In the genomic region with DNA sequence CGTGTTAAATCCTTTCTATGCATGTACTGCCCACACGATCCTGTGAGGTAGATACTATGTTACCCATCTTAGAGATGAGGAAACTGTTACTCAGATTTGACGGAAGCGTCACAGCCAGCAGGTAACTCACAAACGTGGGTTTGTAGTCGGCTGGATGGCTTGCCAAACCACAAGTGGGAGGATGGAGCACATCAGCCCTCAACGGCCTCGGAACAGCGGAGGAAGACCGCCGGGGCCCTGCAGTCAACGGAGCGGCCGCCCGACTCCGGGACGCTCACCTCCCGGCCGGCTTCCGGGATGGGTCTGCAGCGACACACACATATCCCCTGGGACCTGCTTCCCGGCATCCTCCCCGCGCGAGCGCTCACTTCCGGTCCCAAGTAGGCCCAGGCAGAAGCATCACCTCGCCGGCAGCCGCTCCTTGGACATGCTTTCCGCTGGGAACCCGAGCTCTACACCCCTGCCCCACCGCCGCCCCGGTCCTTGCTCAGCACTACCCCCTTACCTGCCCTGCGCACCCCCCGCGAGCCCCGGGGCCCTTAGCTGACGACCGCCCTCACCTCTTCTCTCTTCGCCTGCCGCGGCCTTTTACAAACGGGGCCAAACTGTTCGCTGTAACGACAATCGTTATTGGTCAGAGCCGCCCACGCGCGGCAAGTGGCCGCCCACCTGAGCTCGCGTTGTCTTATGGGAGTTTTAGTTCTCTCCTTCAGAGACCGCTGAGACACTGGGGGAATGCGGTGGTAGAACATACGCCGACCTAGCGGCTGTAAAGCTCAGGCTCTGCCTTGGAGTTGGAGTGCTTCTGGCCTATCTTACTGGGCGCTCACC, we compare ENCODE assay signal across 1 cellular context.
TF ChIP-seq lines count a peak whose summit lies in the region.

A gene (minus strand): TSS at position 607 of the 831 bp plus-strand sequence. CDS start 9,034 bp downstream, outside the sequence.

TF ChIP-seq in HepG2, 621 proteins besides CTCF, POLR2A, EP300 and RAD21 (continued from another document and continues in another):
- TF ChIP-seq, protein P1, sequence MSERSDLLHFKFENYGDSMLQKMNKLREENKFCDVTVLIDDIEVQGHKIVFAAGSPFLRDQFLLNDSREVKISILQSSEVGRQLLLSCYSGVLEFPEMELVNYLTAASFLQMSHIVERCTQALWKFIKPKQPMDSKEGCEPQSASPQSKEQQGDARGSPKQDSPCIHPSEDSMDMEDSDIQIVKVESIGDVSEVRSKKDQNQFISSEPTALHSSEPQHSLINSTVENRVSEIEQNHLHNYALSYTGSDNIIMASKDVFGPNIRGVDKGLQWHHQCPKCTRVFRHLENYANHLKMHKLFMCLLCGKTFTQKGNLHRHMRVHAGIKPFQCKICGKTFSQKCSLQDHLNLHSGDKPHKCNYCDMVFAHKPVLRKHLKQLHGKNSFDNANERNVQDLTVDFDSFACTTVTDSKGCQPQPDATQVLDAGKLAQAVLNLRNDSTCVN (CRISPR knock-in tag; IDR thresholded peaks at IDR 0.05; ENCODE audit: borderline replicate concordance) = peak; percentile 63; the same call in 1 of the 2 replicates
- TF ChIP-seq ARNTL (CRISPR knock-in tag; IDR thresholded peaks at IDR 0.05) (no peak; the same call in none of the 2 replicates), ELF3 (CRISPR knock-in tag; IDR thresholded peaks at IDR 0.05) (peak; percentile 93), MIXL1 (CRISPR knock-in tag; IDR thresholded peaks at IDR 0.05) (0 out of 2 replicates have a peak, but pooled peaks have one; percentile 28), ZNF75D (CRISPR knock-in tag; IDR thresholded peaks at IDR 0.05; ENCODE audit: borderline replicate concordance) (no peak), ZNF225 (CRISPR knock-in tag; IDR thresholded peaks at IDR 0.05) (peak; percentile 96), ZNF333 (CRISPR knock-in tag; IDR thresholded peaks at IDR 0.05; ENCODE audit: borderline replicate concordance) (peak; percentile 91; the same call in 1 of the 2 replicates), ZNF839 (CRISPR knock-in tag; IDR thresholded peaks at IDR 0.05; ENCODE audit: borderline replicate concordance) (peak; percentile 94; the same call in 1 of the 2 replicates), NFRKB (IDR thresholded peaks at IDR 0.05) (no peak), TARDBP (CRISPR knock-in tag; IDR thresholded peaks at IDR 0.05) (peak; percentile 21; the same call in 1 of the 2 replicates), NFYB (CRISPR knock-in tag; IDR thresholded peaks at IDR 0.05) (peak; percentile 93), ETV6 (CRISPR knock-in tag; conservative IDR thresholded peaks at IDR 0.05) (peak; percentile 85; the same call in 1 of the 2 replicates), SETDB1 (CRISPR knock-in tag; IDR thresholded peaks at IDR 0.05; ENCODE audit: borderline replicate concordance) (no peak), TEAD2 (CRISPR knock-in tag; IDR thresholded peaks at IDR 0.05) (no peak), KDM6A (CRISPR knock-in tag; IDR thresholded peaks at IDR 0.05; ENCODE audit: low read depth) (no peak), THYN1 (CRISPR knock-in tag; IDR thresholded peaks at IDR 0.05; ENCODE audit: borderline replicate concordance, low read depth) (no peak), NFATC3 (CRISPR knock-in tag; IDR thresholded peaks at IDR 0.05) (peak; percentile 75; the same call in 1 of the 2 replicates), NONO (IDR thresholded peaks at IDR 0.05) (no peak), NONO (CRISPR knock-in tag; conservative IDR thresholded peaks at IDR 0.05) (peak; percentile 91), ELF4 (CRISPR knock-in tag; IDR thresholded peaks at IDR 0.05; ENCODE audit: borderline replicate concordance) (peak; percentile 99), ZNF251 (CRISPR knock-in tag; IDR thresholded peaks at IDR 0.05) (peak; percentile 52; the same call in 1 of the 2 replicates), FOXK1 (CRISPR knock-in tag; IDR thresholded peaks at IDR 0.05; ENCODE audit: borderline replicate concordance, low read depth) (peak; percentile 71), ZNF264 (CRISPR knock-in tag; IDR thresholded peaks at IDR 0.05) (peak; percentile 31; the same call in 1 of the 2 replicates), FOXJ3 (CRISPR knock-in tag; IDR thresholded peaks at IDR 0.05; ENCODE audit: borderline replicate concordance) (no peak; the same call in 1 of the 2 replicates), GABPB1 (CRISPR knock-in tag; IDR thresholded peaks at IDR 0.05) (peak; percentile 99), KDM2A (CRISPR knock-in tag; IDR thresholded peaks at IDR 0.05; ENCODE audit: borderline replicate concordance, low read depth) (peak; percentile 97), CCDC6 (CRISPR knock-in tag; IDR thresholded peaks at IDR 0.05) (peak; percentile 76; the same call in 1 of the 2 replicates), ZNF17 (CRISPR knock-in tag; IDR thresholded peaks at IDR 0.05) (no peak), ESRRA (CRISPR knock-in tag; IDR thresholded peaks at IDR 0.05; ENCODE audit: low read depth) (peak; percentile 30; the same call in 1 of the 2 replicates), MIER3 (CRISPR knock-in tag; IDR thresholded peaks at IDR 0.05; ENCODE audit: borderline replicate concordance) (peak; percentile 82), ZNF136 (CRISPR knock-in tag; IDR thresholded peaks at IDR 0.05; ENCODE audit: low read depth) (peak; percentile 92; the same call in 1 of the 2 replicates), FOSL2 (CRISPR knock-in tag; IDR thresholded peaks at IDR 0.05) (peak; percentile 57), TGIF2 (CRISPR knock-in tag; IDR thresholded peaks at IDR 0.05) (no peak), FOSL1 (CRISPR knock-in tag; IDR thresholded peaks at IDR 0.05; ENCODE audit: borderline replicate concordance) (no peak), ZMYM4 (CRISPR knock-in tag; IDR thresholded peaks at IDR 0.05) (peak; percentile 84), RXRA (CRISPR knock-in tag; IDR thresholded peaks at IDR 0.05) (peak; percentile 74), HDAC1 (CRISPR knock-in tag; IDR thresholded peaks at IDR 0.05) (peak; percentile 82)
- TF ChIP-seq, protein P2, sequence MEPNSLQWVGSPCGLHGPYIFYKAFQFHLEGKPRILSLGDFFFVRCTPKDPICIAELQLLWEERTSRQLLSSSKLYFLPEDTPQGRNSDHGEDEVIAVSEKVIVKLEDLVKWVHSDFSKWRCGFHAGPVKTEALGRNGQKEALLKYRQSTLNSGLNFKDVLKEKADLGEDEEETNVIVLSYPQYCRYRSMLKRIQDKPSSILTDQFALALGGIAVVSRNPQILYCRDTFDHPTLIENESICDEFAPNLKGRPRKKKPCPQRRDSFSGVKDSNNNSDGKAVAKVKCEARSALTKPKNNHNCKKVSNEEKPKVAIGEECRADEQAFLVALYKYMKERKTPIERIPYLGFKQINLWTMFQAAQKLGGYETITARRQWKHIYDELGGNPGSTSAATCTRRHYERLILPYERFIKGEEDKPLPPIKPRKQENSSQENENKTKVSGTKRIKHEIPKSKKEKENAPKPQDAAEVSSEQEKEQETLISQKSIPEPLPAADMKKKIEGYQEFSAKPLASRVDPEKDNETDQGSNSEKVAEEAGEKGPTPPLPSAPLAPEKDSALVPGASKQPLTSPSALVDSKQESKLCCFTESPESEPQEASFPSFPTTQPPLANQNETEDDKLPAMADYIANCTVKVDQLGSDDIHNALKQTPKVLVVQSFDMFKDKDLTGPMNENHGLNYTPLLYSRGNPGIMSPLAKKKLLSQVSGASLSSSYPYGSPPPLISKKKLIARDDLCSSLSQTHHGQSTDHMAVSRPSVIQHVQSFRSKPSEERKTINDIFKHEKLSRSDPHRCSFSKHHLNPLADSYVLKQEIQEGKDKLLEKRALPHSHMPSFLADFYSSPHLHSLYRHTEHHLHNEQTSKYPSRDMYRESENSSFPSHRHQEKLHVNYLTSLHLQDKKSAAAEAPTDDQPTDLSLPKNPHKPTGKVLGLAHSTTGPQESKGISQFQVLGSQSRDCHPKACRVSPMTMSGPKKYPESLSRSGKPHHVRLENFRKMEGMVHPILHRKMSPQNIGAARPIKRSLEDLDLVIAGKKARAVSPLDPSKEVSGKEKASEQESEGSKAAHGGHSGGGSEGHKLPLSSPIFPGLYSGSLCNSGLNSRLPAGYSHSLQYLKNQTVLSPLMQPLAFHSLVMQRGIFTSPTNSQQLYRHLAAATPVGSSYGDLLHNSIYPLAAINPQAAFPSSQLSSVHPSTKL (CRISPR knock-in tag; IDR thresholded peaks at IDR 0.05) = peak; percentile 61
- TF ChIP-seq, protein P3, sequence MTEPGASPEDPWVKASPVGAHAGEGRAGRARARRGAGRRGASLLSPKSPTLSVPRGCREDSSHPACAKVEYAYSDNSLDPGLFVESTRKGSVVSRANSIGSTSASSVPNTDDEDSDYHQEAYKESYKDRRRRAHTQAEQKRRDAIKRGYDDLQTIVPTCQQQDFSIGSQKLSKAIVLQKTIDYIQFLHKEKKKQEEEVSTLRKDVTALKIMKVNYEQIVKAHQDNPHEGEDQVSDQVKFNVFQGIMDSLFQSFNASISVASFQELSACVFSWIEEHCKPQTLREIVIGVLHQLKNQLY (CRISPR knock-in tag; IDR thresholded peaks at IDR 0.05) = peak; percentile 71
- TF ChIP-seq, protein P4, sequence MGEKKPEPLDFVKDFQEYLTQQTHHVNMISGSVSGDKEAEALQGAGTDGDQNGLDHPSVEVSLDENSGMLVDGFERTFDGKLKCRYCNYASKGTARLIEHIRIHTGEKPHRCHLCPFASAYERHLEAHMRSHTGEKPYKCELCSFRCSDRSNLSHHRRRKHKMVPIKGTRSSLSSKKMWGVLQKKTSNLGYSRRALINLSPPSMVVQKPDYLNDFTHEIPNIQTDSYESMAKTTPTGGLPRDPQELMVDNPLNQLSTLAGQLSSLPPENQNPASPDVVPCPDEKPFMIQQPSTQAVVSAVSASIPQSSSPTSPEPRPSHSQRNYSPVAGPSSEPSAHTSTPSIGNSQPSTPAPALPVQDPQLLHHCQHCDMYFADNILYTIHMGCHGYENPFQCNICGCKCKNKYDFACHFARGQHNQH (CRISPR knock-in tag; IDR thresholded peaks at IDR 0.05) = peak; percentile 71; the same call in 1 of the 2 replicates
- TF ChIP-seq, protein P5, sequence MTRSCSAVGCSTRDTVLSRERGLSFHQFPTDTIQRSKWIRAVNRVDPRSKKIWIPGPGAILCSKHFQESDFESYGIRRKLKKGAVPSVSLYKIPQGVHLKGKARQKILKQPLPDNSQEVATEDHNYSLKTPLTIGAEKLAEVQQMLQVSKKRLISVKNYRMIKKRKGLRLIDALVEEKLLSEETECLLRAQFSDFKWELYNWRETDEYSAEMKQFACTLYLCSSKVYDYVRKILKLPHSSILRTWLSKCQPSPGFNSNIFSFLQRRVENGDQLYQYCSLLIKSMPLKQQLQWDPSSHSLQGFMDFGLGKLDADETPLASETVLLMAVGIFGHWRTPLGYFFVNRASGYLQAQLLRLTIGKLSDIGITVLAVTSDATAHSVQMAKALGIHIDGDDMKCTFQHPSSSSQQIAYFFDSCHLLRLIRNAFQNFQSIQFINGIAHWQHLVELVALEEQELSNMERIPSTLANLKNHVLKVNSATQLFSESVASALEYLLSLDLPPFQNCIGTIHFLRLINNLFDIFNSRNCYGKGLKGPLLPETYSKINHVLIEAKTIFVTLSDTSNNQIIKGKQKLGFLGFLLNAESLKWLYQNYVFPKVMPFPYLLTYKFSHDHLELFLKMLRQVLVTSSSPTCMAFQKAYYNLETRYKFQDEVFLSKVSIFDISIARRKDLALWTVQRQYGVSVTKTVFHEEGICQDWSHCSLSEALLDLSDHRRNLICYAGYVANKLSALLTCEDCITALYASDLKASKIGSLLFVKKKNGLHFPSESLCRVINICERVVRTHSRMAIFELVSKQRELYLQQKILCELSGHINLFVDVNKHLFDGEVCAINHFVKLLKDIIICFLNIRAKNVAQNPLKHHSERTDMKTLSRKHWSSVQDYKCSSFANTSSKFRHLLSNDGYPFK (CRISPR knock-in tag; IDR thresholded peaks at IDR 0.05; ENCODE audit: borderline replicate concordance) = peak; percentile 96
- TF ChIP-seq, protein P6, sequence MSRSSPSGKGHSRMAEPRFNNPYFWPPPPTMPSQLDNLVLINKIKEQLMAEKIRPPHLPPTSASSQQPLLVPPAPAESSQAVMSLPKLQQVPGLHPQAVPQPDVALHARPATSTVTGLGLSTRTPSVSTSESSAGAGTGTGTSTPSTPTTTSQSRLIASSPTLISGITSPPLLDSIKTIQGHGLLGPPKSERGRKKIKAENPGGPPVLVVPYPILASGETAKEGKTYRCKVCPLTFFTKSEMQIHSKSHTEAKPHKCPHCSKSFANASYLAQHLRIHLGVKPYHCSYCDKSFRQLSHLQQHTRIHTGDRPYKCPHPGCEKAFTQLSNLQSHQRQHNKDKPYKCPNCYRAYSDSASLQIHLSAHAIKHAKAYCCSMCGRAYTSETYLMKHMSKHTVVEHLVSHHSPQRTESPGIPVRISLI (CRISPR knock-in tag; IDR thresholded peaks at IDR 0.05; ENCODE audit: borderline replicate concordance) = no peak
- TF ChIP-seq, protein P7, sequence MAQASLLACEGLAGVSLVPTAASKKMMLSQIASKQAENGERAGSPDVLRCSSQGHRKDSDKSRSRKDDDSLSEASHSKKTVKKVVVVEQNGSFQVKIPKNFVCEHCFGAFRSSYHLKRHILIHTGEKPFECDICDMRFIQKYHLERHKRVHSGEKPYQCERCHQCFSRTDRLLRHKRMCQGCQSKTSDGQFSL (CRISPR knock-in tag; IDR thresholded peaks at IDR 0.05) = peak; percentile 72; the same call in 1 of the 2 replicates
- TF ChIP-seq, protein P8, sequence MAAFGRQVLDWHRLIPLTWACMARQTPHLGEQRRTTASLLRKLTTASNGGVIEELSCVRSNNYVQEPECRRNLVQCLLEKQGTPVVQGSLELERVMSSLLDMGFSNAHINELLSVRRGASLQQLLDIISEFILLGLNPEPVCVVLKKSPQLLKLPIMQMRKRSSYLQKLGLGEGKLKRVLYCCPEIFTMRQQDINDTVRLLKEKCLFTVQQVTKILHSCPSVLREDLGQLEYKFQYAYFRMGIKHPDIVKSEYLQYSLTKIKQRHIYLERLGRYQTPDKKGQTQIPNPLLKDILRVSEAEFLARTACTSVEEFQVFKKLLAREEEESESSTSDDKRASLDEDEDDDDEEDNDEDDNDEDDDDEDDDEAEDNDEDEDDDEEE (CRISPR knock-in tag; IDR thresholded peaks at IDR 0.05) = no peak
- TF ChIP-seq, protein P9, sequence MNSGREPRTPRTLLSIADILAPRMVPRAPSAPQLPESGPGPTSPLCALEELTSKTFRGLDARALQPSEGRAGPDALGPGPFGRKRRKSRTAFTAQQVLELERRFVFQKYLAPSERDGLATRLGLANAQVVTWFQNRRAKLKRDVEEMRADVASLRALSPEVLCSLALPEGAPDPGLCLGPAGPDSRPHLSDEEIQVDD (CRISPR knock-in tag; IDR thresholded peaks at IDR 0.05; ENCODE audit: borderline replicate concordance) = no peak; the same call in 1 of the 2 replicates
- TF ChIP-seq, protein P10, sequence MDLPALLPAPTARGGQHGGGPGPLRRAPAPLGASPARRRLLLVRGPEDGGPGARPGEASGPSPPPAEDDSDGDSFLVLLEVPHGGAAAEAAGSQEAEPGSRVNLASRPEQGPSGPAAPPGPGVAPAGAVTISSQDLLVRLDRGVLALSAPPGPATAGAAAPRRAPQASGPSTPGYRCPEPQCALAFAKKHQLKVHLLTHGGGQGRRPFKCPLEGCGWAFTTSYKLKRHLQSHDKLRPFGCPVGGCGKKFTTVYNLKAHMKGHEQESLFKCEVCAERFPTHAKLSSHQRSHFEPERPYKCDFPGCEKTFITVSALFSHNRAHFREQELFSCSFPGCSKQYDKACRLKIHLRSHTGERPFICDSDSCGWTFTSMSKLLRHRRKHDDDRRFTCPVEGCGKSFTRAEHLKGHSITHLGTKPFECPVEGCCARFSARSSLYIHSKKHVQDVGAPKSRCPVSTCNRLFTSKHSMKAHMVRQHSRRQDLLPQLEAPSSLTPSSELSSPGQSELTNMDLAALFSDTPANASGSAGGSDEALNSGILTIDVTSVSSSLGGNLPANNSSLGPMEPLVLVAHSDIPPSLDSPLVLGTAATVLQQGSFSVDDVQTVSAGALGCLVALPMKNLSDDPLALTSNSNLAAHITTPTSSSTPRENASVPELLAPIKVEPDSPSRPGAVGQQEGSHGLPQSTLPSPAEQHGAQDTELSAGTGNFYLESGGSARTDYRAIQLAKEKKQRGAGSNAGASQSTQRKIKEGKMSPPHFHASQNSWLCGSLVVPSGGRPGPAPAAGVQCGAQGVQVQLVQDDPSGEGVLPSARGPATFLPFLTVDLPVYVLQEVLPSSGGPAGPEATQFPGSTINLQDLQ (CRISPR knock-in tag; IDR thresholded peaks at IDR 0.05) = no peak; the same call in 1 of the 2 replicates
